ENCODE assay signal across 1 cellular context in the genomic region with DNA sequence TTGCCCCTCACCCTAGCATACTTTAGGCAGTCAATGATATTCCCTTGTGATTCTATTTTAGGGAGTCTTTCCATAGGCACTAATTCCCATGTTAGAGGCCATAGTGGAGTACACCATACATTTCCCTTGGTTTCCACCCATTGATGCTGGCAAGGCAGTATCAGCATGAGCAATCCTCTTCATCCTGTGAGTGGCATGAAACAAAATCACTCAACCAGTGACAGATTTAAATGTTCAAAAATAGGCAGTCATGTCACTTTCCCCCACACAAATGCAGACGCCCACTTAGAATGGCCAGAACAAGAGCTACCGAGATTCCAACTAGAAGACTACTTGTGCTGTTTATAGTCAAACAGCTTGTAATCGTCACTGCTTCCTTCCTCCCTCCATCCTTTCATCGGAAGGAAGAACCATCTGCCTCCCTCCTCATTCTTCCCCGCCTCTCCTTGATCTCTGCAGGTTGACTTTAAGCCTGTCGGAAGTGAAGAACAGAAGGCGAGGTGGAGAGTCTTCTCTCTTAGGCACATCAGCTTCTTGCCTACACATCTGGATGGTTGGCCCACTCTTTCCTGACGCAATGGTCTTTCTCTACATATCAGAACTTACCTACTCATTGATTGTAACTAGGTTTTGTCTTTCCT.
TF ChIP-seq lines count a peak whose summit lies in the region.

No MANE protein-coding gene starts in this region.

TF ChIP-seq in GM12891, 5 proteins besides CTCF, POLR2A, EP300 and RAD21:
- TF ChIP-seq POLR2AphosphoS5 (IDR thresholded peaks at IDR 0.05; ENCODE audit: low read depth, low read length) (no peak), PAX5 (IDR thresholded peaks at IDR 0.05; ENCODE audit: insufficient read depth, low read length, severe bottlenecking) (no peak), POU2F2 (IDR thresholded peaks at IDR 0.05; ENCODE audit: low read depth, low read length) (no peak), SPI1 (IDR thresholded peaks at IDR 0.05; ENCODE audit: low read depth, low read length) (no peak), TAF1 (IDR thresholded peaks at IDR 0.05; ENCODE audit: low read depth, low read length) (no peak)
